1 cellular context compared by ENCODE assay signal in genomic region chr4:159526172-159526571, GRCh38.
TF ChIP-seq lines count a peak whose summit lies in the region.

No MANE protein-coding gene starts in this region.

TF ChIP-seq in liver, 16 proteins besides CTCF, POLR2A, EP300 and RAD21 (continued from another document):
- TF ChIP-seq MAX (IDR thresholded peaks at IDR 0.05) (peak; percentile 58), REST (IDR thresholded peaks at IDR 0.05) (peak; percentile 34), JUND (IDR thresholded peaks at IDR 0.05) (peak in 1 of 2 donors; percentile 59), GABPA (IDR thresholded peaks at IDR 0.05 in 1 of 2, conservative IDR thresholded peaks at IDR 0.05 in 1 of 2) (peak in 1 of 2 donors; percentile 26), SP1 (IDR thresholded peaks at IDR 0.05) (peak; percentile 54), EGR1 (IDR thresholded peaks at IDR 0.05; ENCODE audit: low read depth in 2 of 2) (peak in 1 of 2 donors; percentile 28), TAF1 (conservative IDR thresholded peaks at IDR 0.05) (no peak), FOXA2 (IDR thresholded peaks at IDR 0.05) (peak; percentile 45), YY1 (IDR thresholded peaks at IDR 0.05) (peak; percentile 69), ATF3 (IDR thresholded peaks at IDR 0.05) (no peak), FOXA1 (IDR thresholded peaks at IDR 0.05) (peak; percentile 11), HNF4A (conservative IDR thresholded peaks at IDR 0.05) (peak; percentile 40 to 73), RXRA (IDR thresholded peaks at IDR 0.05) (peak in 1 of 2 donors; percentile 74)
